Comparison of ENCODE assay signal across 21 cellular contexts in genomic region chr1:214208525-214208924, GRCh38.
DNase-seq lines count a peak whose midpoint lies in the region; ATAC-seq and TF ChIP-seq lines count a peak whose summit lies in the region.
"Had no signal": no experiment of that assay in that cellular context is flagged by ENCODE, and none has a peak within 500 bp of the region (broad histone marks: within the 10 kb centered on the region; RNA-seq: fewer than 3 reads in every experiment).

No MANE protein-coding gene starts in this region.

- ATAC-seq in stimulated activated memory B cell treated with anti-CD40 and anti-IgM and Interleukin-4, amounts not matched to agents 10 μg/mL and 1 μg/mL and 100 μg/mL, for 72 hours = no peak
- ATAC-seq: GM12878, Panc1 had no signal

- H3K4me1 ChIP-seq in endodermal cell (ENCODE audit: control insufficient read depth, insufficient read depth, low read length) = peaks cover 11% of the 10 kb centered on the region

- H3K27ac ChIP-seq in endodermal cell (ENCODE audit: low read depth, low read length) = peak overlapping the region; percentile 83
- H3K27ac ChIP-seq: SJCRH30 had no signal

- DNase-seq in astrocyte of the spinal cord (ENCODE audit: low read depth, low spot score) (peak; percentile 2), endodermal cell (no peak), neural crest cell (ENCODE audit: low read depth, low spot score) (no peak), type B pancreatic cell (ENCODE audit: extremely low spot score, unreplicated experiment) (no peak), COLO829 (ENCODE audit: low spot score) (no peak), DMS53 treated with DMSO at 0.1 percent for 48 hours (lab: John Stamatoyannopoulos, UW; ENCODE audit: unreplicated experiment) (no peak), epidermal melanocyte (ENCODE audit: insufficient read length, low spot score) (no peak)
- DNase-seq: AML-193; CD4-positive, CD25-positive, alpha-beta regulatory T cell; DMS153; Karpas-422; MG63; NCI-H1048; NCI-H1436 treated with DMSO at 0.1 percent for 48 hours; NCI-H2029; NCI-H2171 treated with DMSO at 0.1 percent for 48 hours; NCI-H446 treated with DMSO at 0.1 percent for 48 hours; SJCRH30 had no signal

- peaks cover 99% of the 10 kb centered on the region for H3K27me3 Mint-ChIP-seq in endodermal cell (ENCODE audit: insufficient read depth)
- H3K27me3 Mint-ChIP-seq in neural crest cell (ENCODE audit: low read depth) = no peaks in the 10 kb centered on the region
- peaks cover 12% of the 10 kb centered on the region for H3K27me3 Mint-ChIP-seq in type B pancreatic cell
- peaks cover 6% of the 10 kb centered on the region for H3K27me3 Mint-ChIP-seq in stimulated activated memory B cell treated with anti-CD40 and anti-IgM and Interleukin-4, amounts not matched to agents 10 μg/mL and 1 μg/mL and 100 μg/mL, for 72 hours
- H3K27me3 Mint-ChIP-seq: CD4-positive, CD25-positive, alpha-beta regulatory T cell had no signal

- no peak for TF ChIP-seq CTCF in astrocyte of the spinal cord (IDR thresholded peaks at IDR 0.05; ENCODE audit: low read depth, low read length)
- TF ChIP-seq CTCF in endodermal cell (conservative IDR thresholded peaks at IDR 0.05) = no peak
- TF ChIP-seq CTCF in neural crest cell (conservative IDR thresholded peaks at IDR 0.05) = no peak
- no peak for TF ChIP-seq CTCF in type B pancreatic cell (conservative IDR thresholded peaks at IDR 0.05)

- H3K4me3 ChIP-seq in astrocyte of the spinal cord (ENCODE audit: low read depth, low read length) = no peak overlapping the region
- H3K4me3 ChIP-seq in endodermal cell (ENCODE audit: low read length) = no peak overlapping the region
- H3K4me3 ChIP-seq: GM12878, MG63, SJCRH30 had no signal

- H3K9me3 Mint-ChIP-seq in endodermal cell (no peaks in the 10 kb centered on the region), neural crest cell (no peaks in the 10 kb centered on the region), type B pancreatic cell (no peaks in the 10 kb centered on the region)
- H3K9me3 Mint-ChIP-seq in stimulated activated memory B cell treated with anti-CD40 and anti-IgM and Interleukin-4, amounts not matched to agents 10 μg/mL and 1 μg/mL and 100 μg/mL, for 72 hours = no peaks in the 10 kb centered on the region

- H3K4me1 Mint-ChIP-seq in endodermal cell (peaks cover 13% of the 10 kb centered on the region), neural crest cell (peaks cover 57% of the 10 kb centered on the region), type B pancreatic cell (ENCODE audit: unreplicated experiment) (peaks cover 20% of the 10 kb centered on the region)
- no peaks in the 10 kb centered on the region for H3K4me1 Mint-ChIP-seq in stimulated activated memory B cell treated with anti-CD40 and anti-IgM and Interleukin-4, amounts not matched to agents 10 μg/mL and 1 μg/mL and 100 μg/mL, for 72 hours
- H3K4me1 Mint-ChIP-seq: CD4-positive, CD25-positive, alpha-beta regulatory T cell had no signal

- H3K27ac Mint-ChIP-seq in endodermal cell (no peak overlapping the region), neural crest cell (ENCODE audit: unreplicated experiment) (peak overlapping the region; percentile 97), type B pancreatic cell (peak overlapping the region; percentile 54)
- H3K27ac Mint-ChIP-seq in stimulated activated memory B cell treated with anti-CD40 and anti-IgM and Interleukin-4, amounts not matched to agents 10 μg/mL and 1 μg/mL and 100 μg/mL, for 72 hours = no peak overlapping the region
- H3K27ac Mint-ChIP-seq: CD4-positive, CD25-positive, alpha-beta regulatory T cell had no signal

- in situ Hi-C loops in astrocyte of the spinal cord (cut with HindIII; ENCODE audit: low sequenced_read_pairs) = no loop called here

- no peaks in the 10 kb centered on the region for H3K9me3 ChIP-seq in endodermal cell (ENCODE audit: control insufficient read depth, low read length)
- H3K9me3 ChIP-seq: MG63, SJCRH30 had no signal

- whole genome bisulfite sequencing in endodermal cell (ENCODE audit: insufficient coverage in 1 of 2, insufficient read length in 1 of 2), 2 experiments = 79 to 88% methylated on average over 13 of the region's 13 CpGs

- H3K36me3 ChIP-seq in endodermal cell (ENCODE audit: control insufficient read depth, insufficient read depth, low read length) = no peaks in the 10 kb centered on the region
- H3K36me3 ChIP-seq: MG63, SJCRH30 had no signal

- H3K4me3 Mint-ChIP-seq in endodermal cell (no peak overlapping the region), neural crest cell (no peak overlapping the region), type B pancreatic cell (no peak overlapping the region)
- H3K4me3 Mint-ChIP-seq in stimulated activated memory B cell treated with anti-CD40 and anti-IgM and Interleukin-4, amounts not matched to agents 10 μg/mL and 1 μg/mL and 100 μg/mL, for 72 hours = no peak overlapping the region
- H3K4me3 Mint-ChIP-seq: CD4-positive, CD25-positive, alpha-beta regulatory T cell had no signal

- peaks cover 100% of the 10 kb centered on the region for H3K27me3 ChIP-seq in endodermal cell (ENCODE audit: control insufficient read depth, insufficient read depth, low read length, poor library complexity, severe bottlenecking)
- H3K27me3 ChIP-seq: SJCRH30 had no signal

- H3K36me3 Mint-ChIP-seq in endodermal cell (ENCODE audit: low read depth) (no peaks in the 10 kb centered on the region), neural crest cell (ENCODE audit: low read depth) (no peaks in the 10 kb centered on the region), type B pancreatic cell (no peaks in the 10 kb centered on the region)
- no peaks in the 10 kb centered on the region for H3K36me3 Mint-ChIP-seq in stimulated activated memory B cell treated with anti-CD40 and anti-IgM and Interleukin-4, amounts not matched to agents 10 μg/mL and 1 μg/mL and 100 μg/mL, for 72 hours
- H3K36me3 Mint-ChIP-seq: CD4-positive, CD25-positive, alpha-beta regulatory T cell had no signal

- H3K9ac ChIP-seq in endodermal cell (ENCODE audit: extremely low read depth, low read length, poor library complexity, severe bottlenecking) = no peak overlapping the region

Comparison
In these comparisons a context has a peak if more than half of its experiments do, and no peak if none do; other contexts are left out.
1. H3K27ac Mint-ChIP-seq: peak in neural crest cell (single experiment) and type B pancreatic cell (single experiment); none in endodermal cell (single experiment) and stimulated activated memory B cell treated with anti-CD40 and anti-IgM and Interleukin-4, amounts not matched to agents 10 μg/mL and 1 μg/mL and 100 μg/mL, for 72 hours (single experiment).